Comparison of ENCODE assay signal across 33 cellular contexts in genomic region chr18:30675905-30676620, GRCh38.
DNase-seq lines count a peak whose midpoint lies in the region; ATAC-seq, FAIRE-seq and TF ChIP-seq lines count a peak whose summit lies in the region.
"Had no signal": no experiment of that assay in that cellular context is flagged by ENCODE, and none has a peak within 500 bp of the region (broad histone marks: within the 10 kb centered on the region; RNA-seq: fewer than 3 reads in every experiment).

No MANE protein-coding gene starts in this region.

- H2AFZ ChIP-seq in GM12878 (ENCODE audit: control insufficient read depth, low read depth, low read length) (no peak overlapping the region), smooth muscle cell (ENCODE audit: low read depth) (peak overlapping the region; percentile 16)
- H2AFZ ChIP-seq: parathyroid adenoma had no signal

- H3K79me2 ChIP-seq in GM12878 (ENCODE audit: control insufficient read depth, insufficient read depth, low read length) (no peaks in the 10 kb centered on the region), smooth muscle cell (ENCODE audit: low read depth) (no peaks in the 10 kb centered on the region)
- H3K79me2 ChIP-seq: parathyroid adenoma had no signal

- no peak for TF ChIP-seq POLR2A in GM12878 (IDR thresholded peaks at IDR 0.05; ENCODE audit: low read depth, low read length)

- no TSS peak for BruUV-seq in GM12878 (replicated peaks; lab: Mats Ljungman, UMichigan)

- H3K4me2 ChIP-seq in GM12878 (ENCODE audit: control insufficient read depth, insufficient read depth) (no peak overlapping the region), smooth muscle cell (no peak overlapping the region)

- FAIRE-seq in GM12878 (lab: Jason Lieb, UNC), result no peak
- FAIRE-seq: GM12892, islet of Langerhans had no signal

- H3F3A ChIP-seq in smooth muscle cell (ENCODE audit: low read depth), result no peaks in the 10 kb centered on the region

- H3K27me3 ChIP-seq in GM12878 (replicated peaks in 1 of 2; ENCODE audit: control insufficient read depth in 2 of 2, insufficient read depth in 2 of 2, low read length in 1 of 2) (no peaks in the 10 kb centered on the region), smooth muscle cell (ENCODE audit: low read depth) (no peaks in the 10 kb centered on the region), BE2C (no peaks in the 10 kb centered on the region)
- H3K27me3 ChIP-seq: left lung, SJCRH30, upper lobe of left lung had no signal

- RAD21 ChIA-PET in GM12878 (lab: Charles Lee; ENCODE audit: unreplicated experiment), result interaction anchor here (0.8 to 1.5 kb wide), 6 partner anchors 26 to 191 kb away, joined by 3 to 5 read pairs (median 3); no protein-coding TSS in a partner anchor

- H3K9ac ChIP-seq in GM12878 (ENCODE audit: control insufficient read depth, insufficient read depth, low read length), result no peak overlapping the region
- no peak overlapping the region for H3K9ac ChIP-seq in smooth muscle cell (ENCODE audit: low read depth)
- H3K9ac ChIP-seq: parathyroid adenoma had no signal

- POLR2A ChIA-PET in GM12878 (lab: Charles Lee), result interaction anchor here (1.0 to 2.0 kb wide), 3 partner anchors 22 to 191 kb away, joined by 3 to 6 read pairs (median 4); no protein-coding TSS in a partner anchor

- CTCF ChIA-PET in GM12878 (lab: Yijun Ruan, JAX), result interaction anchor here (1.7 kb wide), 1 partner anchor 36 kb away, joined by 7 read pairs; no protein-coding TSS in a partner anchor

- TF ChIP-seq CTCF in GM12878 (IDR thresholded peaks at IDR 0.05 in 2 of 3, conservative IDR thresholded peaks at IDR 0.05 in 1 of 3; ENCODE audit: control insufficient read depth in 2 of 3, extremely low read depth in 1 of 3, insufficient read depth in 1 of 3, low read depth in 3 of 3, low read length in 3 of 3) (no peak), smooth muscle cell (IDR thresholded peaks at IDR 0.05; ENCODE audit: borderline replicate concordance, insufficient read depth, poor library complexity, severe bottlenecking) (no peak), BE2C (IDR thresholded peaks at IDR 0.05; ENCODE audit: low read depth, low read length) (no peak)

- H3K4me1 Mint-ChIP-seq in activated T-helper 2 cell treated with anti-CD3 and anti-CD28 coated beads, Interferon-gamma antibody, Interleukin-2, Interleukin-4, amounts not matched to agents 10 μg/mL and 5 μg/mL and 100 μg/mL, durations not matched to agents 14 hours and 24 hours and 36 hours (ENCODE audit: low read depth), result no peaks in the 10 kb centered on the region
- H3K4me1 Mint-ChIP-seq: CD4-positive, CD25-positive, alpha-beta regulatory T cell; endodermal cell; IgD-negative memory B cell; memory B cell; neural crest cell; stimulated activated naive B cell treated with anti-CD40 and anti-IgM and Interleukin-4, amounts not matched to agents 10 μg/mL and 1 μg/mL and 100 μg/mL, for 72 hours had no signal

- H4K20me1 ChIP-seq in GM12878 (ENCODE audit: control insufficient read depth, insufficient read depth) (no peaks in the 10 kb centered on the region), smooth muscle cell (ENCODE audit: low read depth) (no peaks in the 10 kb centered on the region)

- intact Hi-C loops in GM12878 (cut with micrococcal nuclease; ENCODE audit: unreplicated experiment), result no loop called here
- intact Hi-C loops in activated T-helper 2 cell treated with anti-CD3 and anti-CD28 coated beads, Interferon-gamma antibody, Interleukin-2, Interleukin-4, amounts not matched to agents 10 μg/mL and 5 μg/mL and 100 μg/mL, durations not matched to agents 14 hours and 24 hours and 36 hours (cut with micrococcal nuclease), result no loop called here

- H3K9me3 Mint-ChIP-seq in activated T-helper 2 cell treated with anti-CD3 and anti-CD28 coated beads, Interferon-gamma antibody, Interleukin-2, Interleukin-4, amounts not matched to agents 10 μg/mL and 5 μg/mL and 100 μg/mL, durations not matched to agents 14 hours and 24 hours and 36 hours, result peaks cover 23% of the 10 kb centered on the region

- SMC1A ChIA-PET in GM12878 (lab: Charles Lee; ENCODE audit: uncharacterized antibody, unreplicated experiment), result interaction anchor here (0.6 to 3.7 kb wide), 5 partner anchors 9 to 216 kb away, joined by 3 to 12 read pairs (median 5); no protein-coding TSS in a partner anchor

- H3K27me3 Mint-ChIP-seq in activated T-helper 2 cell treated with anti-CD3 and anti-CD28 coated beads, Interferon-gamma antibody, Interleukin-2, Interleukin-4, amounts not matched to agents 10 μg/mL and 5 μg/mL and 100 μg/mL, durations not matched to agents 14 hours and 24 hours and 36 hours (ENCODE audit: low read depth), result no peaks in the 10 kb centered on the region
- H3K27me3 Mint-ChIP-seq: CD4-positive, CD25-positive, alpha-beta regulatory T cell; IgD-negative memory B cell; memory B cell; stimulated activated naive B cell treated with anti-CD40 and anti-IgM and Interleukin-4, amounts not matched to agents 10 μg/mL and 1 μg/mL and 100 μg/mL, for 72 hours had no signal

- in situ Hi-C loops in GM12878 (cut with MboI), result no loop called here

- no peaks in the 10 kb centered on the region for H3K36me3 Mint-ChIP-seq in activated T-helper 2 cell treated with anti-CD3 and anti-CD28 coated beads, Interferon-gamma antibody, Interleukin-2, Interleukin-4, amounts not matched to agents 10 μg/mL and 5 μg/mL and 100 μg/mL, durations not matched to agents 14 hours and 24 hours and 36 hours (ENCODE audit: low read depth)
- H3K36me3 Mint-ChIP-seq: CD4-positive, CD25-positive, alpha-beta regulatory T cell; IgD-negative memory B cell; memory B cell; stimulated activated naive B cell treated with anti-CD40 and anti-IgM and Interleukin-4, amounts not matched to agents 10 μg/mL and 1 μg/mL and 100 μg/mL, for 72 hours had no signal

- H3K9me3 ChIP-seq in GM12878 (replicated peaks; ENCODE audit: control insufficient read depth, insufficient read depth, low read length), result no peaks in the 10 kb centered on the region
- H3K9me3 ChIP-seq in smooth muscle cell (replicated peaks; ENCODE audit: low read depth), result no peaks in the 10 kb centered on the region
- H3K9me3 ChIP-seq in BE2C, result no peaks in the 10 kb centered on the region
- H3K9me3 ChIP-seq: left lung, SJCRH30, upper lobe of left lung had no signal

- H3K36me3 ChIP-seq in GM12878 (ENCODE audit: control insufficient read depth in 2 of 2, insufficient read depth in 2 of 2, low read length in 1 of 2), result no peaks in the 10 kb centered on the region
- no peaks in the 10 kb centered on the region for H3K36me3 ChIP-seq in smooth muscle cell (ENCODE audit: low read depth)
- no peaks in the 10 kb centered on the region for H3K36me3 ChIP-seq in BE2C
- H3K36me3 ChIP-seq: left lung, SJCRH30, upper lobe of left lung had no signal

- H3K27ac ChIP-seq in GM12878 (ENCODE audit: control insufficient read depth, insufficient read depth) (no peak overlapping the region), smooth muscle cell (ENCODE audit: low read depth) (no peak overlapping the region)
- H3K27ac ChIP-seq: 22Rv1, left lung, parathyroid adenoma, SJCRH30, skin epidermis, upper lobe of left lung had no signal

- ATAC-seq in GM12878, result no peak; the same call in 2 of the 3 replicates
- ATAC-seq: activated T-cell treated with anti-CD3 and anti-CD28 coated beads, Interleukin-2, amount 50 U/mL, for 72 hours; esophagus mucosa; left lung; stimulated activated naive B cell treated with anti-CD40 and anti-IgM and Interleukin-4, amounts not matched to agents 10 μg/mL and 1 μg/mL and 100 μg/mL, for 72 hours had no signal

- H3K4me3 ChIP-seq in GM12878 (no peak overlapping the region), smooth muscle cell (no peak overlapping the region), BE2C (ENCODE audit: low read depth, low read length) (no peak overlapping the region)
- H3K4me3 ChIP-seq: left lung, SJCRH30, skin epidermis, upper lobe of left lung had no signal

- no peak overlapping the region for H3K27ac Mint-ChIP-seq in activated T-helper 2 cell treated with anti-CD3 and anti-CD28 coated beads, Interferon-gamma antibody, Interleukin-2, Interleukin-4, amounts not matched to agents 10 μg/mL and 5 μg/mL and 100 μg/mL, durations not matched to agents 14 hours and 24 hours and 36 hours
- H3K27ac Mint-ChIP-seq: activated T-cell treated with anti-CD3 and anti-CD28 coated beads, Interleukin-2, amount 50 U/mL, for 72 hours; CD4-positive, CD25-positive, alpha-beta regulatory T cell; endodermal cell; IgD-negative memory B cell; memory B cell; stimulated activated naive B cell treated with anti-CD40 and anti-IgM and Interleukin-4, amounts not matched to agents 10 μg/mL and 1 μg/mL and 100 μg/mL, for 72 hours had no signal

- WGBS in GM12878 (ENCODE audit: insufficient coverage, insufficient replicate concordance, low lambda C conversion rate, missing lambda C conversion rate), result 0% methylated on average over 5 of the region's 5 CpGs
- WGBS in smooth muscle cell (ENCODE audit: low lambda C conversion rate), result 31% methylated on average over 5 of the region's 5 CpGs

- no peaks in the 10 kb centered on the region for H3K4me1 ChIP-seq in GM12878 (ENCODE audit: control insufficient read depth, insufficient read depth, low read length)
- peaks cover 4% of the 10 kb centered on the region for H3K4me1 ChIP-seq in smooth muscle cell (ENCODE audit: low read depth)
- H3K4me1 ChIP-seq in BE2C, result no peaks in the 10 kb centered on the region
- H3K4me1 ChIP-seq: left lung, parathyroid adenoma, SJCRH30, upper lobe of left lung had no signal

- no peak for TF ChIP-seq EP300 in GM12878 (IDR thresholded peaks at IDR 0.05; ENCODE audit: borderline replicate concordance in 1 of 2, control insufficient read depth in 1 of 2, low read depth in 2 of 2, low read length in 2 of 2)

- TF ChIP-seq RAD21 in GM12878 (IDR thresholded peaks at IDR 0.05; ENCODE audit: insufficient read depth, low read depth, low read length), result no peak

- DNase-seq in NCI-H1092 treated with DMSO at 0.1 percent for 48 hours (lab: John Stamatoyannopoulos, UW) (peak; percentile 33), NCI-H1092 (lab: John Stamatoyannopoulos, UW) (no peak), NCI-H82 treated with DMSO at 0.1 percent for 48 hours (lab: John Stamatoyannopoulos, UW; ENCODE audit: unreplicated experiment) (peak; percentile 21), GM12878 (ENCODE audit: low read depth, low spot score) (no peak), smooth muscle cell (lab: John Stamatoyannopoulos, UW; ENCODE audit: unreplicated experiment) (no peak), MV-4-11 (lab: John Stamatoyannopoulos, UW) (no peak), BE2C (no peak)
- DNase-seq in activated T-helper 2 cell treated with anti-CD3 and anti-CD28 coated beads, Interferon-gamma antibody, Interleukin-2, Interleukin-4, amounts not matched to agents 10 μg/mL and 5 μg/mL and 100 μg/mL, durations not matched to agents 14 hours and 24 hours and 36 hours (ENCODE audit: low spot score), result no peak
- DNase-seq: activated CD4-positive, alpha-beta T cell treated with anti-CD3 and anti-CD28 coated beads, Interleukin-2, amount 50 U/mL, for 4 hours; activated naive CD4-positive, alpha-beta T cell treated with Interleukin-2 at 50 U/mL for 16 hours; activated T-cell treated with anti-CD3 and anti-CD28 coated beads, Interleukin-2, amount 50 U/mL, for 72 hours; CD4-positive, CD25-positive, alpha-beta regulatory T cell; cerebellar nuclear complex; dermis blood vessel endothelial cell; EL; endodermal cell; left lung; NCI-H1694 treated with DMSO at 0.1 percent for 48 hours; NCI-H526; SJCRH30; stimulated activated naive B cell treated with anti-CD40 and anti-IgM and Interleukin-4, amounts not matched to agents 10 μg/mL and 1 μg/mL and 100 μg/mL, for 72 hours; substantia nigra; T1000; upper lobe of left lung had no signal

- H3K4me3 Mint-ChIP-seq in activated T-helper 2 cell treated with anti-CD3 and anti-CD28 coated beads, Interferon-gamma antibody, Interleukin-2, Interleukin-4, amounts not matched to agents 10 μg/mL and 5 μg/mL and 100 μg/mL, durations not matched to agents 14 hours and 24 hours and 36 hours (ENCODE audit: low read depth), result no peak overlapping the region
- H3K4me3 Mint-ChIP-seq: activated T-cell treated with anti-CD3 and anti-CD28 coated beads, Interleukin-2, amount 50 U/mL, for 72 hours; CD4-positive, CD25-positive, alpha-beta regulatory T cell; endodermal cell; IgD-negative memory B cell; memory B cell; neural crest cell; stimulated activated naive B cell treated with anti-CD40 and anti-IgM and Interleukin-4, amounts not matched to agents 10 μg/mL and 1 μg/mL and 100 μg/mL, for 72 hours had no signal

Comparison
In these comparisons a context has a peak if more than half of its experiments do, and no peak if none do; other contexts are left out.
1. DNase-seq: peak in NCI-H1092 treated with DMSO at 0.1 percent for 48 hours (single experiment) and NCI-H82 treated with DMSO at 0.1 percent for 48 hours (single experiment); none in NCI-H1092 (single experiment), GM12878 (single experiment), smooth muscle cell (single experiment), activated T-helper 2 cell treated with anti-CD3 and anti-CD28 coated beads, Interferon-gamma antibody, Interleukin-2, Interleukin-4, amounts not matched to agents 10 μg/mL and 5 μg/mL and 100 μg/mL, durations not matched to agents 14 hours and 24 hours and 36 hours (single experiment), MV-4-11 (single experiment) and BE2C (single experiment).